ENCODE assay signal across 11 cellular contexts in genomic region chr3:153628591-153628990, GRCh38.
A peak's percentile ranks its signal among the peaks of the same experiment; 100 is the strongest.
DNase-seq lines count a peak whose midpoint lies in the region; ATAC-seq, FAIRE-seq and TF ChIP-seq lines count a peak whose summit lies in the region.
"Had no signal": no experiment of that assay in that cellular context is flagged by ENCODE, and none has a peak within 500 bp of the region (broad histone marks: within the 10 kb centered on the region; RNA-seq: fewer than 3 reads in every experiment).

No MANE protein-coding gene starts in this region.

- 49 to 53% (median 50%) methylated on average over 4 of the region's 4 CpGs for whole genome bisulfite sequencing in small intestine, 3 donors

- H3K36me3 Mint-ChIP-seq in activated CD4-positive, alpha-beta T cell treated with anti-CD3 and anti-CD28 coated beads, Interleukin-2, amount 10 ng/mL, durations not matched to agents 24 days and 14 days (ENCODE audit: low read depth): peaks cover 4% of the 10 kb centered on the region

- H2AFZ ChIP-seq in OCI-LY7 (ENCODE audit: low read length): peak overlapping the region; percentile 19; the same call in 1 of the 2 replicates

- FAIRE-seq in small intestine (lab: Jason Lieb, UNC): no peak
- FAIRE-seq: urothelium cell line had no signal

- H3K9me2 ChIP-seq in OCI-LY7 (ENCODE audit: insufficient read depth, low read length): no peaks in the 10 kb centered on the region

- H3K4me3 Mint-ChIP-seq in activated CD4-positive, alpha-beta T cell treated with anti-CD3 and anti-CD28 coated beads, Interleukin-2, amount 10 ng/mL, durations not matched to agents 24 days and 14 days: peak overlapping the region; percentile 23
- H3K4me3 Mint-ChIP-seq: H9 had no signal

- peak overlapping the region; percentile 71 for H3K27ac Mint-ChIP-seq in activated CD4-positive, alpha-beta T cell treated with anti-CD3 and anti-CD28 coated beads, Interleukin-2, amount 10 ng/mL, durations not matched to agents 24 days and 14 days
- H3K27ac Mint-ChIP-seq: H9 had no signal

- DNase-seq in activated CD4-positive, alpha-beta T cell treated with anti-CD3 and anti-CD28 coated beads, Interleukin-2, amount 10 ng/mL, durations not matched to agents 24 days and 14 days: peak; percentile 63
- no peak for DNase-seq in activated CD4-positive, alpha-beta T cell treated with anti-CD3 and anti-CD28 coated beads, Interleukin-2, amount 50 U/mL, for 4 hours
- DNase-seq in OCI-LY7 (ENCODE audit: low spot score): peak; percentile 51
- peak; percentile 96 for DNase-seq in glomerular endothelial cell (ENCODE audit: extremely low read depth, low read depth, low spot score)
- DNase-seq in midbrain (lab: John Stamatoyannopoulos, UW): no peak
- DNase-seq in A172 (ENCODE audit: low spot score): no peak
- DNase-seq in small intestine: no peak
- DNase-seq: H9, NCI-H510A had no signal

- POLR2A ChIA-PET in OCI-LY7 (lab: Charles Lee): interaction anchor here (0.6 to 2.5 kb wide), 6 partner anchors 11 to 566 kb away, joined by 3 to 10 read pairs (median 4); no protein-coding TSS in a partner anchor

- no peaks in the 10 kb centered on the region for H3K9me3 Mint-ChIP-seq in activated CD4-positive, alpha-beta T cell treated with anti-CD3 and anti-CD28 coated beads, Interleukin-2, amount 10 ng/mL, durations not matched to agents 24 days and 14 days
- H3K9me3 Mint-ChIP-seq: H9 had no signal

- no peaks in the 10 kb centered on the region for H3K27me3 Mint-ChIP-seq in activated CD4-positive, alpha-beta T cell treated with anti-CD3 and anti-CD28 coated beads, Interleukin-2, amount 10 ng/mL, durations not matched to agents 24 days and 14 days

- peaks cover 98% of the 10 kb centered on the region for H3K4me1 ChIP-seq in OCI-LY7 (ENCODE audit: insufficient read depth, low read length, poor library complexity, severe bottlenecking)
- H3K4me1 ChIP-seq in small intestine (ENCODE audit: control insufficient read depth in 2 of 2, insufficient read depth in 1 of 2, low read depth in 1 of 2, low read length in 1 of 2): no peaks in the 10 kb centered on the region

- peaks cover 60% of the 10 kb centered on the region for H3K4me1 Mint-ChIP-seq in activated CD4-positive, alpha-beta T cell treated with anti-CD3 and anti-CD28 coated beads, Interleukin-2, amount 10 ng/mL, durations not matched to agents 24 days and 14 days

- peaks cover 14% of the 10 kb centered on the region; the same call in 1 of the 2 replicates for H3K79me2 ChIP-seq in OCI-LY7 (ENCODE audit: insufficient read depth, low read depth, low read length)

- intact Hi-C loops in activated CD4-positive, alpha-beta T cell treated with anti-CD3 and anti-CD28 coated beads, Interleukin-2, amount 10 ng/mL, durations not matched to agents 24 days and 14 days (cut with micrococcal nuclease): loop anchor here (5.0 to 10.0 kb wide), 3 partner anchors 304 to 934 kb away; no protein-coding TSS in a partner anchor
- intact Hi-C loops in OCI-LY7 (cut with micrococcal nuclease; ENCODE audit: unreplicated experiment): no loop called here

- H3K4me3 ChIP-seq in OCI-LY7 (ENCODE audit: low read depth, low read length, poor library complexity, severe bottlenecking): peak overlapping the region; percentile 60
- H3K4me3 ChIP-seq in small intestine (ENCODE audit: low read depth in 1 of 2, low read length in 2 of 2): no peak overlapping the region

- H3K9me3 ChIP-seq in OCI-LY7 (ENCODE audit: low read length) (no peaks in the 10 kb centered on the region), small intestine (ENCODE audit: control insufficient read depth, low read depth) (no peaks in the 10 kb centered on the region)

- H3K36me3 ChIP-seq in OCI-LY7 (ENCODE audit: insufficient read depth, low read length) (no peaks in the 10 kb centered on the region), small intestine (ENCODE audit: control insufficient read depth in 2 of 2, insufficient read depth in 2 of 2, low read length in 2 of 2) (no peaks in the 10 kb centered on the region)

- H3K27ac ChIP-seq in OCI-LY7 (ENCODE audit: low read depth, low read length, poor library complexity, severe bottlenecking) (peak overlapping the region; percentile 85), small intestine (ENCODE audit: low read depth in 1 of 2, low read length in 1 of 2) (no peak overlapping the region)

- CTCF ChIA-PET in OCI-LY7 (lab: Charles Lee; ENCODE audit: unreplicated experiment): no interaction called here

- peak overlapping the region; percentile 84 for H3K4me2 ChIP-seq in OCI-LY7 (ENCODE audit: low read length)

- no peak for TF ChIP-seq CTCF in OCI-LY7 (conservative IDR thresholded peaks at IDR 0.05; ENCODE audit: low read length)

- H4K20me1 ChIP-seq in OCI-LY7 (ENCODE audit: insufficient read depth, low read length): no peaks in the 10 kb centered on the region

- peak; percentile 48 for ATAC-seq in GM21526 (IDR thresholded peaks at IDR 0.05; ENCODE audit: low FRiP score, unreplicated experiment)

- BruUV-seq in OCI-LY7 (replicated peaks; lab: Mats Ljungman, UMichigan): no TSS peak

- H3K27me3 ChIP-seq in small intestine (ENCODE audit: control insufficient read depth in 2 of 2, insufficient read depth in 2 of 2, low read length in 2 of 2): no peaks in the 10 kb centered on the region

Comparison
In these comparisons a context has a peak if more than half of its experiments do, and no peak if none do; other contexts are left out.
1. DNase-seq: peak in activated CD4-positive, alpha-beta T cell treated with anti-CD3 and anti-CD28 coated beads, Interleukin-2, amount 10 ng/mL, durations not matched to agents 24 days and 14 days (single experiment), OCI-LY7 (single experiment) and glomerular endothelial cell (single experiment); none in activated CD4-positive, alpha-beta T cell treated with anti-CD3 and anti-CD28 coated beads, Interleukin-2, amount 50 U/mL, for 4 hours (0 of 2), midbrain (single experiment), A172 (single experiment) and small intestine (single experiment).